In the genomic region with DNA sequence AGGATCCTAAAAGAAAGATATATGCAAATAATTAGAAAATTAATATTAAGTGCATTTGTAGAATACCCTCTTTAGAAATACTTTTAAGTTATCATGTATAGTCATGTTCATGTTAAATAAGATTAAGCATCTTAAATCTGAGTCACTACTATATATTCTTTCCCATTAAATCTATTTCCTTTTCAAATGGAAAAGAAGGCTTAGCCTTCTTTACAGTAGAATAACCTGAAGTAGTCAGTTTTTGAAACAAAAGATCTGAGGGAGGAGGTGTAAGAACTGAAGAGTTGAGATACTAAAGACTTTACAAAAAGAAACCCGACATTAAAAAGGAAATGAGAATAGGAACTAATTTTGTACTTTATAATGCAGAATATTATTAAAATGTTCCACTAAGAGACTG, we compare ENCODE assay signal across 38 cellular contexts. TPM values are rescaled to one million over a fixed set of nuclear protein-coding genes. Genes with fewer than 3 reads are reported as not detected.
"Had no signal": no experiment of that assay in that cellular context is flagged by ENCODE, and none has a peak within 500 bp of the region (broad histone marks: within the 10 kb centered on the region; RNA-seq: fewer than 3 reads in every experiment).

No MANE protein-coding gene starts in this region.

- H3K27me3 ChIP-seq: MG63 had no signal

- DNase-seq: Karpas-422, Kasumi-1, MG63, MM.1S, MV-4-11, NCI-H1048, NCI-H1092, NCI-H1092 treated with DMSO at 0.1 percent for 48 hours, NCI-H1105, NCI-H1105 treated with DMSO at 0.1 percent for 48 hours, NCI-H1417, NCI-H1417 treated with DMSO at 0.1 percent for 48 hours, NCI-H1436, NCI-H1436 treated with DMSO at 0.1 percent for 48 hours, NCI-H146, NCI-H1694, NCI-H1694 treated with DMSO at 0.1 percent for 48 hours, NCI-H187, NCI-H187 treated with DMSO at 0.1 percent for 48 hours, NCI-H1930, NCI-H2029, NCI-H2029 treated with DMSO at 0.1 percent for 48 hours, NCI-H2081, NCI-H2081 treated with DMSO at 0.1 percent for 48 hours, NCI-H2107, NCI-H2171, NCI-H2171 treated with DMSO at 0.1 percent for 48 hours, NCI-H2227 treated with DMSO at 0.1 percent for 48 hours, NCI-H226, NCI-H345, NCI-H446, NCI-H446 treated with DMSO at 0.1 percent for 48 hours, NCI-H510A, NCI-H510A treated with DMSO at 0.1 percent for 48 hours, NCI-H524, NCI-H524 treated with DMSO at 0.1 percent for 48 hours had no signal

- H3K4me3 ChIP-seq: MG63 had no signal

- H3K9me3 ChIP-seq: MG63 had no signal

- H3K36me3 ChIP-seq: MG63 had no signal

RNA-seq across cellular contexts. Expression of a gene that starts 14.7 kb away (rescaled TPM):
- total RNA-seq: LHCN-M2, MCF 10A had no signal
